In genomic region chr1:156456625-156457465, GRCh38 we compare ENCODE assay signal across 1 cellular context.
TF ChIP-seq lines count a peak whose summit lies in the region.

No MANE protein-coding gene starts in this region.

TF ChIP-seq in HepG2, 621 proteins besides CTCF, POLR2A, EP300 and RAD21 (continued from another document and continues in another):
- TF ChIP-seq ZHX2 (IDR thresholded peaks at IDR 0.05; ENCODE audit: low read depth) (no peak), ZHX2 (CRISPR knock-in tag; IDR thresholded peaks at IDR 0.05; ENCODE audit: borderline replicate concordance) (no peak), CREBL2 (CRISPR knock-in tag; IDR thresholded peaks at IDR 0.05; ENCODE audit: borderline replicate concordance) (peak; percentile 57; the same call in 1 of the 2 replicates), ZNF180 (CRISPR knock-in tag; IDR thresholded peaks at IDR 0.05; ENCODE audit: borderline replicate concordance, low read depth) (no peak), ATRX (CRISPR knock-in tag; IDR thresholded peaks at IDR 0.05; ENCODE audit: borderline replicate concordance) (no peak), ZFP1 (CRISPR knock-in tag; IDR thresholded peaks at IDR 0.05) (no peak; the same call in 1 of the 2 replicates), ZFYVE20 (CRISPR knock-in tag; IDR thresholded peaks at IDR 0.05; ENCODE audit: borderline replicate concordance, low read depth) (no peak), ZNF790 (CRISPR knock-in tag; IDR thresholded peaks at IDR 0.05; ENCODE audit: borderline replicate concordance) (peak; percentile 98), ZNF382 (CRISPR knock-in tag; IDR thresholded peaks at IDR 0.05; ENCODE audit: borderline replicate concordance) (no peak), ZNF616 (CRISPR knock-in tag; IDR thresholded peaks at IDR 0.05; ENCODE audit: low read depth) (no peak; the same call in 1 of the 2 replicates), NCOA1 (CRISPR knock-in tag; IDR thresholded peaks at IDR 0.05) (0 out of 2 replicates have a peak, but pooled peaks have one; percentile 65), ZEB1 (IDR thresholded peaks at IDR 0.05; ENCODE audit: insufficient replicate concordance, low read depth) (no peak), TAF15 (IDR thresholded peaks at IDR 0.05; ENCODE audit: low read depth, low read length, poor library complexity, severe bottlenecking) (no peak), MTF1 (CRISPR knock-in tag; IDR thresholded peaks at IDR 0.05) (no peak), HMGXB3 (CRISPR knock-in tag; IDR thresholded peaks at IDR 0.05; ENCODE audit: borderline replicate concordance) (no peak; the same call in 1 of the 2 replicates), HHEX (CRISPR knock-in tag; IDR thresholded peaks at IDR 0.05) (no peak), ZNF710 (CRISPR knock-in tag; IDR thresholded peaks at IDR 0.05; ENCODE audit: borderline replicate concordance) (no peak), TARDBP (CRISPR knock-in tag; IDR thresholded peaks at IDR 0.05) (peak; percentile 21; the same call in 1 of the 2 replicates), CAMTA2 (CRISPR knock-in tag; IDR thresholded peaks at IDR 0.05; ENCODE audit: borderline replicate concordance) (no peak), FIP1L1 (IDR thresholded peaks at IDR 0.05; ENCODE audit: borderline replicate concordance, insufficient read depth, low read depth, low read length) (0 out of 2 replicates have a peak, but pooled peaks have one; percentile 20), GLI4 (CRISPR knock-in tag; IDR thresholded peaks at IDR 0.05; ENCODE audit: borderline replicate concordance) (no peak; the same call in 1 of the 2 replicates), SOX6 (IDR thresholded peaks at IDR 0.05) (no peak), SOX6 (CRISPR knock-in tag; IDR thresholded peaks at IDR 0.05) (no peak; the same call in 1 of the 2 replicates), HNF4G (IDR thresholded peaks at IDR 0.05; ENCODE audit: borderline replicate concordance, low read depth, low read length) (no peak), HNF4G (CRISPR knock-in tag; IDR thresholded peaks at IDR 0.05; ENCODE audit: borderline replicate concordance, low read depth) (no peak), ZNF12 (CRISPR knock-in tag; IDR thresholded peaks at IDR 0.05) (no peak), ZNF121 (CRISPR knock-in tag; IDR thresholded peaks at IDR 0.05) (no peak), PAWR (CRISPR knock-in tag; IDR thresholded peaks at IDR 0.05; ENCODE audit: borderline replicate concordance) (no peak), ZNF773 (CRISPR knock-in tag; IDR thresholded peaks at IDR 0.05; ENCODE audit: borderline replicate concordance) (no peak), JUN (CRISPR knock-in tag; IDR thresholded peaks at IDR 0.05) (no peak; the same call in 1 of the 2 replicates), PTBP1 (IDR thresholded peaks at IDR 0.05; ENCODE audit: low read depth, low read length, poor library complexity, severe bottlenecking) (no peak), MYC (CRISPR knock-in tag; IDR thresholded peaks at IDR 0.05; ENCODE audit: borderline replicate concordance) (peak; percentile 90), ZNF841 (CRISPR knock-in tag; IDR thresholded peaks at IDR 0.05; ENCODE audit: borderline replicate concordance) (no peak), ARNTL (CRISPR knock-in tag; IDR thresholded peaks at IDR 0.05) (peak; percentile 89; the same call in 1 of the 2 replicates), KDM4B (CRISPR knock-in tag; IDR thresholded peaks at IDR 0.05) (no peak; the same call in 1 of the 2 replicates), ZNF513 (CRISPR knock-in tag; conservative IDR thresholded peaks at IDR 0.05) (no peak), SMAD1 (CRISPR knock-in tag; IDR thresholded peaks at IDR 0.05; ENCODE audit: borderline replicate concordance, low read depth) (no peak), TBX2 (CRISPR knock-in tag; IDR thresholded peaks at IDR 0.05; ENCODE audit: borderline replicate concordance) (peak; percentile 83), ZNF512B (CRISPR knock-in tag; IDR thresholded peaks at IDR 0.05; ENCODE audit: borderline replicate concordance) (0 out of 2 replicates have a peak, but pooled peaks have one; percentile 37), ZNF850 (CRISPR knock-in tag; conservative IDR thresholded peaks at IDR 0.05) (no peak), RBM39 (IDR thresholded peaks at IDR 0.05; ENCODE audit: low read depth, low read length, poor library complexity, severe bottlenecking) (no peak), HNRNPK (IDR thresholded peaks at IDR 0.05; ENCODE audit: low read depth, low read length, poor library complexity, severe bottlenecking) (no peak)
